8 cellular contexts compared by ENCODE assay signal in the genomic region with DNA sequence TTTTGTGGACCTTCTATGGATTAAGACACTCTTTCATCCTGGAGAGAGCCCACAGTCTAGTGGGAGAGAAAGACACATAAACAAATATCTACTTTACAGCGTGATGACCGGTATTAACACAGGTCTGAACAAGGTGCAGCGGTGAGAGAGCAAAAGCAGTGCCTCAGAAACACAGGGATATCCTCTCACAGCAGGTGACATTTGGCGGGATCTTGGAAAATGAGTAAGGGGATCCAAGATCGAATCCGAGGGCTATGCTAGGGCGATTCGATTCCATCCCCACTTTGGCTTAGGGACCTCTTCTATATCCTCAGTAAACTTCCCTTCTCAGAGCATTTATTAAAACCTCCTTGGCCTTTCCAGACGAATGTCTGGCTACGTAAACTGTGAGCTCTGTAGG. TPM values are rescaled to one million over a fixed set of nuclear protein-coding genes. Genes with fewer than 3 reads are reported as not detected.
A peak's percentile ranks its signal among the peaks of the same experiment; 100 is the strongest.
DNase-seq lines count a peak whose midpoint lies in the region; ATAC-seq and TF ChIP-seq lines count a peak whose summit lies in the region.

No MANE protein-coding gene starts in this region.

- DNase-seq in MG63, result no peak
- no peak for DNase-seq in naive thymus-derived CD8-positive, alpha-beta T cell
- DNase-seq in sciatic nerve (ENCODE audit: low spot score), result no peak
- no peak for DNase-seq in NCI-H1930 (lab: John Stamatoyannopoulos, UW)
- DNase-seq in SW 1271 (lab: John Stamatoyannopoulos, UW), result no peak

- intact Hi-C loops in dendritic cell treated with granulocyte-macrophage colony-stimulating factor and Interleukin-4, amounts not matched to agents 40 ng/mL and 50 ng/mL, for 4 days (cut with micrococcal nuclease), result loop anchor here (2.0 kb wide), 1 partner anchor 118 kb away; the partner anchor contains the start of gene PALS1
- intact Hi-C loops in sciatic nerve (cut with DNase I), result no loop called here

- H3K27me3 Mint-ChIP-seq in dendritic cell treated with granulocyte-macrophage colony-stimulating factor and Interleukin-4, amounts not matched to agents 40 ng/mL and 50 ng/mL, for 4 days, result no peaks in the 10 kb centered on the region
- peaks cover 0 to 2% (median 0%) of the 10 kb centered on the region in 5 donors for H3K27me3 Mint-ChIP-seq in naive thymus-derived CD8-positive, alpha-beta T cell

- no peak overlapping the region for H3K27ac ChIP-seq in DOHH2 (ENCODE audit: low read depth, low read length)

- H3K4me1 Mint-ChIP-seq in dendritic cell treated with granulocyte-macrophage colony-stimulating factor and Interleukin-4, amounts not matched to agents 40 ng/mL and 50 ng/mL, for 4 days (ENCODE audit: low read depth), result peaks cover 62% of the 10 kb centered on the region
- H3K4me1 Mint-ChIP-seq in naive thymus-derived CD8-positive, alpha-beta T cell, result peaks cover 15 to 84% (median 68%) of the 10 kb centered on the region in 4 donors

- H3K27me3 ChIP-seq in DOHH2 (ENCODE audit: control insufficient read depth, low read length), result no peaks in the 10 kb centered on the region
- no peaks in the 10 kb centered on the region for H3K27me3 ChIP-seq in MG63

- peaks cover 31% of the 10 kb centered on the region for H3K36me3 Mint-ChIP-seq in dendritic cell treated with granulocyte-macrophage colony-stimulating factor and Interleukin-4, amounts not matched to agents 40 ng/mL and 50 ng/mL, for 4 days (ENCODE audit: low read depth)
- peaks cover 0 to 21% (median 0%) of the 10 kb centered on the region in 3 donors for H3K36me3 Mint-ChIP-seq in naive thymus-derived CD8-positive, alpha-beta T cell

- peak overlapping the region; percentile 92 for H3K27ac Mint-ChIP-seq in dendritic cell treated with granulocyte-macrophage colony-stimulating factor and Interleukin-4, amounts not matched to agents 40 ng/mL and 50 ng/mL, for 4 days
- peak overlapping the region; percentile 72 to 100 (median 98) for H3K27ac Mint-ChIP-seq in naive thymus-derived CD8-positive, alpha-beta T cell

- peaks cover 14% of the 10 kb centered on the region; the same call in 1 of the 2 replicates for H4K20me1 ChIP-seq in DOHH2 (ENCODE audit: control insufficient read depth, insufficient read depth, low read depth, low read length)

- no peaks in the 10 kb centered on the region for H3K9me3 Mint-ChIP-seq in dendritic cell treated with granulocyte-macrophage colony-stimulating factor and Interleukin-4, amounts not matched to agents 40 ng/mL and 50 ng/mL, for 4 days
- no peaks in the 10 kb centered on the region for H3K9me3 Mint-ChIP-seq in naive thymus-derived CD8-positive, alpha-beta T cell

- H3K36me3 ChIP-seq in DOHH2 (ENCODE audit: control insufficient read depth, low read length) (peaks cover 34% of the 10 kb centered on the region), MG63 (peaks cover 22% of the 10 kb centered on the region)

- H3K9me2 ChIP-seq in DOHH2 (replicated peaks; ENCODE audit: control insufficient read depth, low read length), result no peaks in the 10 kb centered on the region

- POLR2A ChIA-PET in naive thymus-derived CD8-positive, alpha-beta T cell (lab: Charles Lee), result interaction anchor here (1.2 to 1.5 kb wide), 2 partner anchors 10 to 53 kb away, joined by 4 read pairs; partner anchors contain the start of gene PLEK2

- no peaks in the 10 kb centered on the region for H3K9me3 ChIP-seq in DOHH2 (ENCODE audit: control insufficient read depth, insufficient read depth, low read length)
- no peaks in the 10 kb centered on the region for H3K9me3 ChIP-seq in MG63

- H3K4me3 ChIP-seq in DOHH2 (ENCODE audit: low read length) (peak overlapping the region; percentile 85), MG63 (peak overlapping the region; percentile 78)

- TF ChIP-seq CTCF in DOHH2 (IDR thresholded peaks at IDR 0.05; ENCODE audit: low read depth, low read length, poor library complexity, severe bottlenecking), result no peak

- no peak for ATAC-seq in naive thymus-derived CD8-positive, alpha-beta T cell
- ATAC-seq in sciatic nerve, result no peak
- no peak for ATAC-seq in GM19035 (IDR thresholded peaks at IDR 0.05; ENCODE audit: unreplicated experiment)

- peaks cover 70% of the 10 kb centered on the region for H3K79me2 ChIP-seq in DOHH2 (ENCODE audit: control insufficient read depth, low read length)

- H3K4me2 ChIP-seq in DOHH2 (ENCODE audit: low read length), result peak overlapping the region; percentile 89

- peaks cover 44% of the 10 kb centered on the region for H3K4me1 ChIP-seq in DOHH2 (ENCODE audit: control insufficient read depth, low read length)

- H3K4me3 Mint-ChIP-seq in dendritic cell treated with granulocyte-macrophage colony-stimulating factor and Interleukin-4, amounts not matched to agents 40 ng/mL and 50 ng/mL, for 4 days, result peak overlapping the region; percentile 95
- H3K4me3 Mint-ChIP-seq in naive thymus-derived CD8-positive, alpha-beta T cell, result peak overlapping the region; percentile 93 to 100 (median 98)

- H3F3A ChIP-seq in DOHH2 (ENCODE audit: control insufficient read depth, insufficient read depth), result peaks cover 3% of the 10 kb centered on the region; the same call in 1 of the 2 replicates

RNA-seq across cellular contexts. Expression of gene ATP6V1D, which starts 0.7 kb away (rescaled TPM):
- 53.2 and 57.7 TPM in 2 replicates for total RNA-seq in MG63 (2014; rRNA removed; shearing (Covaris generic); ENCODE audit: low replicate concordance)
- total RNA-seq in naive thymus-derived CD8-positive, alpha-beta T cell, result 10 to 100 TPM; 20.6 to 25.0 TPM
- 10 to 100 TPM; 32.8 to 44.5 (median 42.3) TPM for polyA plus RNA-seq in naive thymus-derived CD8-positive, alpha-beta T cell
- total RNA-seq in sciatic nerve, result 46.0 TPM

RNA-seq across cellular contexts. Expression of gene EIF2S1, which starts 1.2 kb away (rescaled TPM):
- 284 and 534 TPM in 2 replicates for total RNA-seq in MG63 (2014; rRNA removed; shearing (Covaris generic); ENCODE audit: low replicate concordance)
- total RNA-seq in naive thymus-derived CD8-positive, alpha-beta T cell, result 10 to 100 TPM; 50.3 to 50.7 TPM
- 100 to 1,000 TPM; 107 to 131 (median 116) TPM for polyA plus RNA-seq in naive thymus-derived CD8-positive, alpha-beta T cell
- total RNA-seq in sciatic nerve, result 59.0 TPM

RNA-seq across cellular contexts. Expression of gene PLEK2, which starts 53.1 kb away (rescaled TPM):
- 2.2 TPM in 1 of 2 replicates, not detected in the other for total RNA-seq in MG63 (2014; rRNA removed; shearing (Covaris generic); ENCODE audit: low replicate concordance)
- total RNA-seq in naive thymus-derived CD8-positive, alpha-beta T cell, result 1 to 10 TPM; 1.3 to 3.2 TPM
- 1 to 10 TPM in 1 of 3 donors, under 1 TPM in 2; 0.53 to 1.2 (median 0.79) TPM for polyA plus RNA-seq in naive thymus-derived CD8-positive, alpha-beta T cell
- 0.62 TPM for total RNA-seq in sciatic nerve
